16 cellular contexts compared by ENCODE assay signal in the genomic region with DNA sequence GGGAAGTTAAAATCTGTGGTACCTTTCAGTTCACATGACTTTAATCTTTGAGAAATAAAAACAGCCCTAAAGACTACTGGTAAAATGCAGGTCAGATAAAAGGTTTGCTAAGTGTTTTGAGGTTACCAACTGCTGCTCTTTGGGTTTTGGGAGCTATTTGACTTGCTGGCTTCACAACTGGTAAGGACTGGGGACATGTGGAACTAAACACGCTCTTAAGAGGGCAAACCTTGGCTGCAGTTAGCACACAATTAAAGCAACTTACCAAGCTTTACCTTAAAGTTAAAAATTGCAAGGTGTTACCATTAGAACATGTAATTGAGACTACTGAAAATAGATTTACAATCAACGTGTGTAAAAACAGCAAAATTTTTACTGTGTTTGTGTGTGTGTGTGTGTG.
DNase-seq lines count a peak whose midpoint lies in the region; ATAC-seq and TF ChIP-seq lines count a peak whose summit lies in the region.
"Had no signal": no experiment of that assay in that cellular context is flagged by ENCODE, and none has a peak within 500 bp of the region (broad histone marks: within the 10 kb centered on the region; RNA-seq: fewer than 3 reads in every experiment).

No MANE protein-coding gene starts in this region.

- no peak overlapping the region for H3K56ac ChIP-seq in H9 (ENCODE audit: insufficient read length, low read depth, low read length)

- H2BK120ac ChIP-seq in H9 (ENCODE audit: low read depth, low read length, poor library complexity, severe bottlenecking): no peak overlapping the region

- DNase-seq in AG10803 (ENCODE audit: low read depth) (no peak), H9 (no peak), coronary artery (ENCODE audit: low spot score) (no peak), NCI-H1930 (lab: John Stamatoyannopoulos, UW) (no peak), GF-D8 (lab: John Stamatoyannopoulos, UW) (no peak), HK-2 (ENCODE audit: unreplicated experiment) (no peak)
- DNase-seq: activated CD8-positive, alpha-beta memory T cell treated with anti-CD3 and anti-CD28 coated beads for 24 hours; activated naive CD4-positive, alpha-beta T cell treated with anti-CD3 and anti-CD28 coated beads for 36 hours; CD4-positive, alpha-beta memory T cell; central memory CD4-positive, alpha-beta T cell; Peyer's patch; substantia nigra; T-helper 9 cell had no signal

- no peak overlapping the region for H2BK15ac ChIP-seq in H9 (ENCODE audit: low read depth, low read length)

- no peak overlapping the region for H2AFZ ChIP-seq in H9 (ENCODE audit: low read length)

- no peak overlapping the region; the same call in 1 of the 2 replicates for H3K14ac ChIP-seq in H9 (ENCODE audit: insufficient read depth, low read length)

- H3K9me3 Mint-ChIP-seq in H9 (peaks cover 0 to 3% of the 10 kb centered on the region in 2 experiments; a peak in 4 of 5 replicates), nephron (no peaks in the 10 kb centered on the region)
- H3K9me3 Mint-ChIP-seq: activated naive CD4-positive, alpha-beta T cell treated with anti-CD3 and anti-CD28 coated beads for 36 hours had no signal

- no peak overlapping the region for H4K8ac ChIP-seq in H9 (replicated peaks; ENCODE audit: insufficient read length, low read depth, low read length)

- no peaks in the 10 kb centered on the region; the same call in 1 of the 2 replicates for H3K27me3 ChIP-seq in H9 (ENCODE audit: insufficient read depth, low read length)
- H3K27me3 ChIP-seq: Peyer's patch had no signal

- peak overlapping the region; percentile 49 for H3K4me2 ChIP-seq in H9 (ENCODE audit: insufficient read depth, insufficient read length, low read length)

- no peaks in the 10 kb centered on the region for H3K9me3 ChIP-seq in H9 (ENCODE audit: control insufficient read depth, low read depth, low read length)
- H3K9me3 ChIP-seq: mucosa of descending colon, Peyer's patch had no signal

- no peaks in the 10 kb centered on the region for H3K79me2 ChIP-seq in H9 (ENCODE audit: insufficient read depth, low read length)

- H3K27ac ChIP-seq in H9 (ENCODE audit: insufficient read length, low read depth, low read length): no peak overlapping the region
- H3K27ac ChIP-seq in coronary artery: no peak overlapping the region

- no peak overlapping the region for H3K9ac ChIP-seq in H9 (ENCODE audit: extremely low read depth, insufficient read length, low read length)

- H3K23me2 ChIP-seq in H9 (ENCODE audit: insufficient read length, low read depth, low read length, poor library complexity, severe bottlenecking): no peaks in the 10 kb centered on the region

- H2BK20ac ChIP-seq in H9 (ENCODE audit: low read depth, low read length, poor library complexity, severe bottlenecking): no peak overlapping the region

- H3K18ac ChIP-seq in H9 (ENCODE audit: insufficient read length, low read depth, low read length): no peak overlapping the region

- no peak for ATAC-seq in HG03025 (IDR thresholded peaks at IDR 0.05; ENCODE audit: low FRiP score, unreplicated experiment)

- H3K27ac Mint-ChIP-seq in H9 (peak overlapping the region; percentile 92 to 99 (median 97); a peak in 6 of 7 replicates), nephron (peak overlapping the region; percentile 53 to 67 (median 62))
- H3K27ac Mint-ChIP-seq: activated naive CD4-positive, alpha-beta T cell treated with anti-CD3 and anti-CD28 coated beads for 36 hours; CD4-positive, alpha-beta memory T cell had no signal

- no peaks in the 10 kb centered on the region for H4K20me1 ChIP-seq in H9 (ENCODE audit: control insufficient read depth, insufficient read depth, insufficient read length)

- no peak overlapping the region for H4K5ac ChIP-seq in H9 (ENCODE audit: insufficient read length, low read depth, low read length)

- H3T11ph ChIP-seq in H9 (ENCODE audit: low read length): peak overlapping the region; percentile 48

- H3K4me1 Mint-ChIP-seq in H9 (peaks cover 41 to 76% of the 10 kb centered on the region in 2 experiments), nephron (peaks cover 35% of the 10 kb centered on the region)

- H2BK5ac ChIP-seq in H9 (ENCODE audit: insufficient read length, low read length): no peak overlapping the region

- TF ChIP-seq CTCF in AG10803 (conservative IDR thresholded peaks at IDR 0.05; ENCODE audit: low read length): no peak
- no peak for TF ChIP-seq CTCF in H9 (conservative IDR thresholded peaks at IDR 0.05)
- TF ChIP-seq CTCF in coronary artery (IDR thresholded peaks at IDR 0.05): no peak
- TF ChIP-seq CTCF in nephron (IDR thresholded peaks at IDR 0.05; ENCODE audit: unreplicated experiment in 3 of 3): no peak

- WGBS in H9 (ENCODE audit: extremely low coverage, insufficient read length, low lambda C conversion rate): no CpG with 5 or more reads among the region's 2 CpGs

- H3K4me3 ChIP-seq in AG10803 (ENCODE audit: low read length) (peak overlapping the region; percentile 58), coronary artery (peak overlapping the region; percentile 69)
- H3K4me3 ChIP-seq: mucosa of descending colon had no signal

- H2AK5ac ChIP-seq in H9 (ENCODE audit: insufficient read length, low read length): no peak overlapping the region

- H3K79me1 ChIP-seq in H9 (ENCODE audit: insufficient read depth, low read depth, low read length, poor library complexity, severe bottlenecking): no peaks in the 10 kb centered on the region

- no peak overlapping the region for H4K91ac ChIP-seq in H9 (ENCODE audit: insufficient read length, low read depth, low read length)

- H3K4me3 Mint-ChIP-seq in H9 (peak overlapping the region; percentile 64 to 79; a peak in 4 of 5 replicates), nephron (peak overlapping the region; percentile 64 to 84 (median 73))
- H3K4me3 Mint-ChIP-seq: activated naive CD4-positive, alpha-beta T cell treated with anti-CD3 and anti-CD28 coated beads for 36 hours; CD4-positive, alpha-beta memory T cell had no signal

- H2BK12ac ChIP-seq in H9 (ENCODE audit: insufficient read length, low read depth, low read length): no peak overlapping the region

- H3K23ac ChIP-seq in H9 (ENCODE audit: insufficient read length, low read depth, low read length): no peak overlapping the region

- H3K27me3 Mint-ChIP-seq in H9 (ENCODE audit: low read depth) (peaks cover 90% of the 10 kb centered on the region), nephron (ENCODE audit: low read depth) (no peaks in the 10 kb centered on the region)

- no peaks in the 10 kb centered on the region; a peak in 1 of 7 replicates for H3K36me3 Mint-ChIP-seq in H9 (ENCODE audit: insufficient read depth in 1 of 3, low read depth in 3 of 3)
- H3K36me3 Mint-ChIP-seq in nephron (ENCODE audit: low read depth): no peaks in the 10 kb centered on the region
- H3K36me3 Mint-ChIP-seq: CD4-positive, alpha-beta memory T cell had no signal

- peaks cover 4% of the 10 kb centered on the region; the same call in 1 of the 2 replicates for H3K4me1 ChIP-seq in H9 (ENCODE audit: insufficient read depth, low read length)

- H3K4ac ChIP-seq in H9 (ENCODE audit: low read depth, low read length): no peak overlapping the region
